In genomic region chr7:149195180-149196150, GRCh38 we compare ENCODE assay signal across 8 cellular contexts. TPM values are rescaled to one million over a fixed set of nuclear protein-coding genes. Genes with fewer than 3 reads are reported as not detected.
DNase-seq lines count a peak whose midpoint lies in the region; ATAC-seq lines count a peak whose summit lies in the region.

Gene ZNF282, plus strand, starts transcription at chr7:149195546. Its CDS starts 44 bp downstream, at chr7:149195590.

- intact Hi-C loops in left colon (cut with DNase I, micrococcal nuclease): no loop called here

- peak within 1 kb of the TSS; percentile 83 for H3K27ac ChIP-seq in cingulate gyrus (ENCODE audit: low read depth, low read length)

- ATAC-seq in GM19025 (IDR thresholded peaks at IDR 0.05; ENCODE audit: low read depth, unreplicated experiment) (peak; percentile 87), HG03342 (IDR thresholded peaks at IDR 0.05; ENCODE audit: unreplicated experiment) (peak; percentile 93), left colon (peak; percentile 88)

- DNase-seq in Ammon's horn (ENCODE audit: low spot score): peak; percentile 93
- peak; percentile 75 for DNase-seq in NCI-H345 treated with DMSO at 0.1 percent for 48 hours (lab: John Stamatoyannopoulos, UW; ENCODE audit: unreplicated experiment)
- peak; percentile 60 to 64 for DNase-seq in activated CD4-positive, alpha-beta T cell treated with anti-CD3 and anti-CD28 coated beads for 4 hours
- peak; percentile 91 to 92 for DNase-seq in left colon
- DNase-seq in stimulated activated CD4-positive, alpha-beta T cell treated with anti-CD3 and anti-CD28 coated beads, Interleukin-1b, Interleukin-23, amount 100 ng/mL, for 48 hours: peak; percentile 83

RNA-seq across cellular contexts. Expression of gene ZNF282, which starts in this region (rescaled TPM):
- total RNA-seq in left colon: 10 to 100 TPM; 24.2 to 25.0 TPM

Comparison
In these comparisons a context has a peak if more than half of its experiments do, and no peak if none do; other contexts are left out.
1. Peak in every context shown above with its lines: DNase-seq, ATAC-seq and H3K27ac ChIP-seq.